8 cellular contexts compared by ENCODE assay signal in genomic region chr2:119678021-119678656, GRCh38. TPM values are rescaled to one million over a fixed set of nuclear protein-coding genes. Genes with fewer than 3 reads are reported as not detected.
DNase-seq lines count a peak whose midpoint lies in the region; ATAC-seq and TF ChIP-seq lines count a peak whose summit lies in the region.

No MANE protein-coding gene starts in this region.

- peaks cover 0 to 15% of the 10 kb centered on the region in 2 donors for H3K4me1 ChIP-seq in naive thymus-derived CD4-positive, alpha-beta T cell (ENCODE audit: control insufficient read depth in 2 of 2, insufficient read depth in 2 of 2, low read length in 2 of 2)

- peaks cover 19% of the 10 kb centered on the region for H3K36me3 Mint-ChIP-seq in activated naive CD4-positive, alpha-beta T cell treated with anti-CD3 and anti-CD28 coated beads for 36 hours (ENCODE audit: low read depth)
- peaks cover 0 to 11% (median 3%) of the 10 kb centered on the region in 5 donors for H3K36me3 Mint-ChIP-seq in naive thymus-derived CD4-positive, alpha-beta T cell

- POLR2A ChIA-PET in naive thymus-derived CD4-positive, alpha-beta T cell (lab: Charles Lee) = interaction anchor here (0.6 to 3.8 kb wide), 31 partner anchors 8 to 1492 kb away, joined by 3 to 67 read pairs (median 4); partner anchors contain the start of genes EPB41L5, PTPN4 and RALB

- CTCF ChIA-PET in activated naive CD4-positive, alpha-beta T cell treated with anti-CD3 and anti-CD28 coated beads for 36 hours (lab: Charles Lee) = interaction anchor here (0.9 to 1.5 kb wide), 6 partner anchors 23 to 499 kb away, joined by 4 to 9 read pairs (median 4); no protein-coding TSS in a partner anchor
- CTCF ChIA-PET in naive thymus-derived CD4-positive, alpha-beta T cell (lab: Charles Lee) = interaction anchor here (0.7 to 1.7 kb wide), 8 partner anchors 15 to 532 kb away, joined by 3 to 11 read pairs (median 4); no protein-coding TSS in a partner anchor

- H3K36me3 ChIP-seq in naive thymus-derived CD4-positive, alpha-beta T cell (ENCODE audit: control insufficient read depth in 2 of 3, insufficient read depth in 3 of 3, low read length in 3 of 3) = peaks cover 0 to 21% (median 0%) of the 10 kb centered on the region in 3 experiments

- intact Hi-C loops in activated naive CD4-positive, alpha-beta T cell treated with anti-CD3 and anti-CD28 coated beads for 36 hours (cut with micrococcal nuclease) = loop anchor here (2.0 kb wide), 2 partner anchors 311 to 545 kb away; partner anchors contain the start of genes C2orf76, DBI and TMEM185B
- intact Hi-C loops in naive thymus-derived CD4-positive, alpha-beta T cell (cut with micrococcal nuclease) = loop anchor here (1.0 to 10.0 kb wide), 10 partner anchors 17 to 1863 kb away; partner anchors contain the start of genes C2orf76 (in 1 of the 2), CCDC93 (in 1 of the 2), DBI (in 1 of the 2) and DDX18 (in 1 of the 2)

- ATAC-seq in naive thymus-derived CD4-positive, alpha-beta T cell = peak; percentile 67
- ATAC-seq in GM18505 (IDR thresholded peaks at IDR 0.05; ENCODE audit: unreplicated experiment) = no peak

- H3K27ac Mint-ChIP-seq in activated naive CD4-positive, alpha-beta T cell treated with anti-CD3 and anti-CD28 coated beads for 36 hours = peak overlapping the region; percentile 53
- H3K27ac Mint-ChIP-seq in naive thymus-derived CD4-positive, alpha-beta T cell = peak overlapping the region; percentile 58 to 99 (median 97)

- peak overlapping the region; percentile 88 for H3K27ac ChIP-seq in naive thymus-derived CD4-positive, alpha-beta T cell (ENCODE audit: low read depth, low read length)

- TF ChIP-seq POLR2A in GM18505 (IDR thresholded peaks at IDR 0.05; ENCODE audit: borderline replicate concordance, extremely low read depth, insufficient read depth, insufficient read length) = no peak

- no peaks in the 10 kb centered on the region for H3K27me3 Mint-ChIP-seq in activated naive CD4-positive, alpha-beta T cell treated with anti-CD3 and anti-CD28 coated beads for 36 hours (ENCODE audit: low read depth)
- peaks cover 0 to 21% (median 0%) of the 10 kb centered on the region in 5 donors for H3K27me3 Mint-ChIP-seq in naive thymus-derived CD4-positive, alpha-beta T cell

- peak overlapping the region; percentile 95 for H3K4me3 ChIP-seq in naive thymus-derived CD4-positive, alpha-beta T cell (ENCODE audit: low read length)

- peaks cover 32% of the 10 kb centered on the region for H3K4me1 Mint-ChIP-seq in activated naive CD4-positive, alpha-beta T cell treated with anti-CD3 and anti-CD28 coated beads for 36 hours (ENCODE audit: low read depth)
- H3K4me1 Mint-ChIP-seq in naive thymus-derived CD4-positive, alpha-beta T cell = peaks cover 20 to 44% (median 38%) of the 10 kb centered on the region in 7 donors

- H3K4me3 Mint-ChIP-seq in activated naive CD4-positive, alpha-beta T cell treated with anti-CD3 and anti-CD28 coated beads for 36 hours = peak overlapping the region; percentile 81
- peak overlapping the region; percentile 87 to 96 (median 90) for H3K4me3 Mint-ChIP-seq in naive thymus-derived CD4-positive, alpha-beta T cell

- DNase-seq in DMS79 treated with DMSO at 0.1 percent for 48 hours (lab: John Stamatoyannopoulos, UW) (peak; percentile 90), NCI-H345 treated with DMSO at 0.1 percent for 48 hours (lab: John Stamatoyannopoulos, UW; ENCODE audit: unreplicated experiment) (peak; percentile 91), NCI-H1930 (lab: John Stamatoyannopoulos, UW) (no peak), HK-2 (ENCODE audit: unreplicated experiment) (no peak)
- DNase-seq in activated naive CD4-positive, alpha-beta T cell treated with anti-CD3 and anti-CD28 coated beads for 36 hours = no peak
- peak in 6 of 9 donors; percentile 44 to 64 (median 62) for DNase-seq in naive thymus-derived CD4-positive, alpha-beta T cell
- no peak for DNase-seq in activated CD4-positive, CD25-positive, alpha-beta regulatory T cell treated with anti-CD3 and anti-CD28 coated beads, Interleukin-2, amount 50 U/mL, for 72 hours

- no peaks in the 10 kb centered on the region for H3K9me3 ChIP-seq in naive thymus-derived CD4-positive, alpha-beta T cell (ENCODE audit: control insufficient read depth in 2 of 3, low read length in 3 of 3)

- H3K27me3 ChIP-seq in naive thymus-derived CD4-positive, alpha-beta T cell (ENCODE audit: control insufficient read depth in 2 of 2, insufficient read depth in 2 of 2, low read length in 2 of 2) = no peaks in the 10 kb centered on the region

- H3K9me3 Mint-ChIP-seq in activated naive CD4-positive, alpha-beta T cell treated with anti-CD3 and anti-CD28 coated beads for 36 hours = no peaks in the 10 kb centered on the region
- peaks cover 0 to 9% (median 0%) of the 10 kb centered on the region in 11 donors for H3K9me3 Mint-ChIP-seq in naive thymus-derived CD4-positive, alpha-beta T cell

RNA-seq across cellular contexts. Expression of gene TMEM177, which starts 0.9 kb away (rescaled TPM):
- 10 to 100 TPM; 11.9 to 13.3 TPM for total RNA-seq in activated naive CD4-positive, alpha-beta T cell treated with anti-CD3 and anti-CD28 coated beads for 36 hours
- 10 to 100 TPM in 3 of 5 experiments, 1 to 10 TPM in 2; 5.5 to 38.1 (median 11.6) TPM for total RNA-seq in naive thymus-derived CD4-positive, alpha-beta T cell
- 10 to 100 TPM; 15.4 to 27.6 TPM for polyA plus RNA-seq in naive thymus-derived CD4-positive, alpha-beta T cell

Comparison
In these comparisons a context has a peak if more than half of its experiments do, and no peak if none do; other contexts are left out.
1. DNase-seq: peak in DMS79 treated with DMSO at 0.1 percent for 48 hours (single experiment), NCI-H345 treated with DMSO at 0.1 percent for 48 hours (single experiment) and naive thymus-derived CD4-positive, alpha-beta T cell (6 of 9); none in activated naive CD4-positive, alpha-beta T cell treated with anti-CD3 and anti-CD28 coated beads for 36 hours (single experiment), NCI-H1930 (0 of 2), activated CD4-positive, CD25-positive, alpha-beta regulatory T cell treated with anti-CD3 and anti-CD28 coated beads, Interleukin-2, amount 50 U/mL, for 72 hours (single experiment) and HK-2 (single experiment).